Comparison of ENCODE assay signal across 30 cellular contexts in the genomic region with DNA sequence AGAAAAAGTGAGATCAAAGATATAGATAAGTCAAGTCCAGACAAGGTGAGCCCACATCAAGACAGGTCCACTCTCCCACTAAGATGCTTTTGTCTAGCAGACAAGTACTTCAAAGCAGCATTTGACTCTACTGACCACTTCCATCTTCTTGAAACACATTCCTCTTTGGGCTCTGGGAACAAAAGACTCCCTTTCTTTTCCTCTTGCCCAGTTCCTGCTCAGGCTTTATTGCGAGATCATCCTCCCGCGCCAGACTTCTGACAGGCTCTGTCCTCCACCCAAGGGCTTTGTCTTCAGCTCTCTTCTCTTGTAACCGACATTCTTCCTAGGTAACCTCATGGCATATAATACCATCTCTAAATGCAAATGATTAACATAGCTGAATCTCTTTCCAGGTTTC.
"Had no signal": no experiment of that assay in that cellular context is flagged by ENCODE, and none has a peak within 500 bp of the region (broad histone marks: within the 10 kb centered on the region; RNA-seq: fewer than 3 reads in every experiment).

No MANE protein-coding gene starts in this region.

- H3K36me3 ChIP-seq: ascending aorta, brain microvascular endothelial cell, esophagus muscularis mucosa, right lobe of liver, thoracic aorta, upper lobe of right lung had no signal

- ATAC-seq: activated CD4-positive, CD25-positive, alpha-beta regulatory T cell treated with anti-CD3 and anti-CD28 coated beads, Interleukin-2, amount 50 U/mL, for 24 hours; left cardiac atrium; naive thymus-derived CD8-positive, alpha-beta T cell; right lobe of liver; stimulated activated effector memory CD8-positive, alpha-beta T cell treated with anti-CD3 and anti-CD28 coated beads, Interleukin-12 subunit alpha, Interleukin-12 subunit beta, amount 100 ng/mL, for 72 hours; upper lobe of right lung had no signal

- H3K36me3 Mint-ChIP-seq: activated naive CD8-positive, alpha-beta T cell treated with anti-CD3 and anti-CD28 coated beads, Interleukin-2, amount 10 ng/mL, durations not matched to agents 7 days and 5 days; mesothelial cell of epicardium; naive thymus-derived CD8-positive, alpha-beta T cell; stimulated activated effector memory CD8-positive, alpha-beta T cell treated with anti-CD3 and anti-CD28 coated beads, Interleukin-12 subunit alpha, Interleukin-12 subunit beta, amount 100 ng/mL, for 72 hours had no signal

- H3K9me3 Mint-ChIP-seq: activated naive CD4-positive, alpha-beta T cell treated with anti-CD3 and anti-CD28 coated beads for 36 hours; activated naive CD8-positive, alpha-beta T cell treated with anti-CD3 and anti-CD28 coated beads, Interleukin-2, amount 10 ng/mL, durations not matched to agents 7 days and 5 days; dendritic cell treated with granulocyte-macrophage colony-stimulating factor and Interleukin-4, amounts not matched to agents 40 ng/mL and 50 ng/mL, for 4 days; endodermal cell; mesothelial cell of epicardium; naive thymus-derived CD8-positive, alpha-beta T cell; stimulated activated effector memory CD8-positive, alpha-beta T cell treated with anti-CD3 and anti-CD28 coated beads, Interleukin-12 subunit alpha, Interleukin-12 subunit beta, amount 100 ng/mL, for 72 hours; stimulated activated naive CD8-positive, alpha-beta T cell treated with anti-CD3 and anti-CD28 coated beads, Interleukin-15, Interleukin-2, amounts not matched to agents 100 ng/mL and 50 ng/mL, for 24 hours; T-helper 1 cell treated with Interleukin-12 subunit alpha and Interleukin-12 subunit beta and Interleukin-4 antibody, amounts not matched to agents 30 μg/mL and 1 μg/mL, for 36 hours had no signal

- H3K9me3 ChIP-seq: ascending aorta, esophagus muscularis mucosa, right lobe of liver, thoracic aorta, upper lobe of right lung had no signal

- H3K27me3 Mint-ChIP-seq: dendritic cell treated with granulocyte-macrophage colony-stimulating factor and Interleukin-4, amounts not matched to agents 40 ng/mL and 50 ng/mL, for 4 days; progenitor cell of endocrine pancreas had no signal

- H3K4me3 Mint-ChIP-seq: activated naive CD4-positive, alpha-beta T cell treated with anti-CD3 and anti-CD28 coated beads for 36 hours; activated naive CD8-positive, alpha-beta T cell treated with anti-CD3 and anti-CD28 coated beads, Interleukin-2, amount 10 ng/mL, durations not matched to agents 7 days and 5 days; dendritic cell treated with granulocyte-macrophage colony-stimulating factor and Interleukin-4, amounts not matched to agents 40 ng/mL and 50 ng/mL, for 4 days; endodermal cell; mesothelial cell of epicardium; naive thymus-derived CD8-positive, alpha-beta T cell; stimulated activated effector memory CD8-positive, alpha-beta T cell treated with anti-CD3 and anti-CD28 coated beads, Interleukin-12 subunit alpha, Interleukin-12 subunit beta, amount 100 ng/mL, for 72 hours; stimulated activated naive CD8-positive, alpha-beta T cell treated with anti-CD3 and anti-CD28 coated beads, Interleukin-15, Interleukin-2, amounts not matched to agents 100 ng/mL and 50 ng/mL, for 24 hours; T-helper 1 cell treated with Interleukin-12 subunit alpha and Interleukin-12 subunit beta and Interleukin-4 antibody, amounts not matched to agents 30 μg/mL and 1 μg/mL, for 36 hours had no signal

- H3K4me3 ChIP-seq: ascending aorta, esophagus muscularis mucosa, right lobe of liver, thoracic aorta, upper lobe of right lung had no signal

- H3K4me1 Mint-ChIP-seq: activated naive CD8-positive, alpha-beta T cell treated with anti-CD3 and anti-CD28 coated beads, Interleukin-2, amount 10 ng/mL, durations not matched to agents 7 days and 5 days; naive thymus-derived CD8-positive, alpha-beta T cell; stimulated activated effector memory CD8-positive, alpha-beta T cell treated with anti-CD3 and anti-CD28 coated beads, Interleukin-12 subunit alpha, Interleukin-12 subunit beta, amount 100 ng/mL, for 72 hours had no signal

- H3K27ac Mint-ChIP-seq: activated naive CD4-positive, alpha-beta T cell treated with anti-CD3 and anti-CD28 coated beads for 36 hours; activated naive CD8-positive, alpha-beta T cell treated with anti-CD3 and anti-CD28 coated beads, Interleukin-2, amount 10 ng/mL, durations not matched to agents 7 days and 5 days; dendritic cell treated with granulocyte-macrophage colony-stimulating factor and Interleukin-4, amounts not matched to agents 40 ng/mL and 50 ng/mL, for 4 days; endodermal cell; mesothelial cell of epicardium; naive thymus-derived CD8-positive, alpha-beta T cell; progenitor cell of endocrine pancreas; stimulated activated effector memory CD8-positive, alpha-beta T cell treated with anti-CD3 and anti-CD28 coated beads, Interleukin-12 subunit alpha, Interleukin-12 subunit beta, amount 100 ng/mL, for 72 hours; stimulated activated naive CD8-positive, alpha-beta T cell treated with anti-CD3 and anti-CD28 coated beads, Interleukin-15, Interleukin-2, amounts not matched to agents 100 ng/mL and 50 ng/mL, for 24 hours; T-helper 1 cell treated with Interleukin-12 subunit alpha and Interleukin-12 subunit beta and Interleukin-4 antibody, amounts not matched to agents 30 μg/mL and 1 μg/mL, for 36 hours had no signal

- DNase-seq: activated CD4-positive, alpha-beta T cell treated with anti-CD3 and anti-CD28 coated beads for 48 hours; activated CD4-positive, alpha-beta T cell treated with anti-CD3 and anti-CD28 coated beads, Interleukin-2, amount 50 U/mL, for 48 hours; activated CD8-positive, alpha-beta memory T cell treated with anti-CD3 and anti-CD28 coated beads for 24 hours; activated effector memory CD4-positive, alpha-beta T cell treated with anti-CD3 and anti-CD28 coated beads, Interleukin-2, amount 50 U/mL, for 16 hours; activated naive CD4-positive, alpha-beta T cell treated with anti-CD3 and anti-CD28 coated beads for 36 hours; activated naive CD8-positive, alpha-beta T cell treated with anti-CD3 and anti-CD28 coated beads, Interleukin-2, amount 10 ng/mL, durations not matched to agents 7 days and 5 days; brain microvascular endothelial cell; endodermal cell; glutamatergic neuron; left cardiac atrium; mammary epithelial cell; naive thymus-derived CD8-positive, alpha-beta T cell; right lobe of liver; stimulated activated CD4-positive, alpha-beta T cell treated with anti-CD3 and anti-CD28 coated beads, Interleukin-2, amount 100 ng/mL, for 48 hours; T-helper 9 cell; upper lobe of right lung had no signal

- H3K27me3 ChIP-seq: ascending aorta, brain microvascular endothelial cell, esophagus muscularis mucosa, right lobe of liver, upper lobe of right lung had no signal

- H3K4me1 ChIP-seq: ascending aorta, right lobe of liver, upper lobe of right lung had no signal

- H3K27ac ChIP-seq: ascending aorta, brain microvascular endothelial cell, esophagus muscularis mucosa, right lobe of liver, thoracic aorta, upper lobe of right lung, VCaP had no signal

- FAIRE-seq: frontal cortex, islet of Langerhans, TTC549 had no signal
